Comparison of ENCODE assay signal across 20 cellular contexts in the genomic region with DNA sequence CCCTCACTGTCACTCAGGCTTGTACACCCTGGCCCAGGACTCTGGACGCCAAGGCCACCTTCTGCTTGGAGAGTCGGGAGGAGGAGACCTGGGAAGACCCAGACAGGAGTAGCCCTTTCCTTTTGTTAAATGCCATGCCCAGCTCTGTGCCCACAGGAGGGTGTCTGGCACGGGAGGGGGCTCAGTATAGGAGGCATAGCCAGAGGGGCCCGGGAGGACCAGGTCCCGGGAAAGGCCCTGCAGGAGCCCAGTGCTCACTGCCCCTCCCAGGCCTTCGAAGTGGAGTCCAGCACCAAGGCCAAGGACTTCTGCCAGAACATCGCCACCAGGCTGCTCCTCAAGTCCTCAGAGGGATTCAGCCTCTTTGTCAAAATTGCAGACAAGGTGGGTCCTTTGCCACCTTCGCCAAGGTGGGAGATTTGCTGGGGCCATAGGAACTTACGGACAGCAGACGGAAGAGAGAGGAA.
A peak's percentile ranks its signal among the peaks of the same experiment; 100 is the strongest.
DNase-seq lines count a peak whose midpoint lies in the region; ATAC-seq and TF ChIP-seq lines count a peak whose summit lies in the region.
"Had no signal": no experiment of that assay in that cellular context is flagged by ENCODE, and none has a peak within 500 bp of the region (broad histone marks: within the 10 kb centered on the region; RNA-seq: fewer than 3 reads in every experiment).

No MANE protein-coding gene starts in this region.

- peaks cover 3% of the 10 kb centered on the region for H3K4me1 Mint-ChIP-seq in activated CD8-positive, alpha-beta memory T cell treated with anti-CD3 and anti-CD28 coated beads, Interleukin-2, amount 10 ng/mL, durations not matched to agents 7 days and 5 days
- H3K4me1 Mint-ChIP-seq in activated B cell treated with CpG ODN at 0.5 μM for 24 hours: no peaks in the 10 kb centered on the region
- no peaks in the 10 kb centered on the region for H3K4me1 Mint-ChIP-seq in osteocyte (ENCODE audit: unreplicated experiment)

- H3K9me3 Mint-ChIP-seq in activated CD8-positive, alpha-beta memory T cell treated with anti-CD3 and anti-CD28 coated beads, Interleukin-2, amount 10 ng/mL, durations not matched to agents 7 days and 5 days (ENCODE audit: low read depth): no peaks in the 10 kb centered on the region
- no peaks in the 10 kb centered on the region for H3K9me3 Mint-ChIP-seq in activated B cell treated with CpG ODN at 0.5 μM for 24 hours
- no peaks in the 10 kb centered on the region for H3K9me3 Mint-ChIP-seq in osteocyte (ENCODE audit: unreplicated experiment)
- H3K9me3 Mint-ChIP-seq: CD14-positive monocyte, HFFc6 had no signal

- peak overlapping the region; percentile 59 to 92 (median 83); a peak in 21 of 22 replicates for H3K4me2 ChIP-seq in BLaER1 treated with 17β-estradiol and CSF1 and Interleukin-3, amounts not matched to agents 10 nM and 100 nM
- H3K4me2 ChIP-seq: A549 had no signal

- peaks cover 0 to 54% (median 0%) of the 10 kb centered on the region in 11 experiments; a peak in 5 of 22 replicates for H3K36me3 ChIP-seq in BLaER1 treated with 17β-estradiol and CSF1 and Interleukin-3, amounts not matched to agents 10 nM and 100 nM
- H3K36me3 ChIP-seq: MG63, Peyer's patch had no signal

- DNase-seq in activated CD8-positive, alpha-beta memory T cell treated with anti-CD3 and anti-CD28 coated beads, Interleukin-2, amount 50 U/mL, for 48 hours: peak; percentile 42
- no peak for DNase-seq in activated CD8-positive, alpha-beta memory T cell treated with anti-CD3 and anti-CD28 coated beads, Interleukin-2, amount 10 ng/mL, durations not matched to agents 7 days and 5 days
- DNase-seq in activated B cell treated with CpG ODN at 0.5 μM for 24 hours (peak; percentile 10), osteocyte (ENCODE audit: extremely low spot score, unreplicated experiment) (peak; percentile 69), SIG-M5 treated with dmso at 0.1 percent for 504 hours (lab: John Stamatoyannopoulos, UW; ENCODE audit: unreplicated experiment) (no peak)
- DNase-seq: DMS 273 treated with DMSO at 0.1 percent for 48 hours, GDM1, HFFc6, Karpas-422, MG63, NCI-H1092, NCI-H524 had no signal

- intact Hi-C loops in activated B cell treated with CpG ODN at 0.5 μM for 24 hours (cut with micrococcal nuclease): no loop called here

- H3K27ac Mint-ChIP-seq in activated CD8-positive, alpha-beta memory T cell treated with anti-CD3 and anti-CD28 coated beads, Interleukin-2, amount 10 ng/mL, durations not matched to agents 7 days and 5 days: no peak overlapping the region
- H3K27ac Mint-ChIP-seq in activated B cell treated with CpG ODN at 0.5 μM for 24 hours (no peak overlapping the region), osteocyte (ENCODE audit: unreplicated experiment) (no peak overlapping the region)
- H3K27ac Mint-ChIP-seq: HFFc6 had no signal

- no peaks in the 10 kb centered on the region for H3K9me3 ChIP-seq in BLaER1 treated with 17β-estradiol and CSF1 and Interleukin-3, amounts not matched to agents 10 nM and 100 nM (replicated peaks in 1 of 11)
- H3K9me3 ChIP-seq: A549, MG63, Peyer's patch had no signal

- H4K20me1 ChIP-seq in BLaER1 treated with 17β-estradiol and CSF1 and Interleukin-3, amounts not matched to agents 10 nM and 100 nM: peaks cover 0 to 33% (median 0%) of the 10 kb centered on the region in 11 experiments; a peak in 3 of 22 replicates

- POLR2A ChIA-PET in activated B cell treated with CpG ODN at 0.5 μM for 24 hours (lab: Charles Lee): no interaction called here

- H3K36me3 Mint-ChIP-seq in activated CD8-positive, alpha-beta memory T cell treated with anti-CD3 and anti-CD28 coated beads, Interleukin-2, amount 10 ng/mL, durations not matched to agents 7 days and 5 days: no peaks in the 10 kb centered on the region
- H3K36me3 Mint-ChIP-seq in activated B cell treated with CpG ODN at 0.5 μM for 24 hours (ENCODE audit: low read depth): no peaks in the 10 kb centered on the region
- no peaks in the 10 kb centered on the region for H3K36me3 Mint-ChIP-seq in osteocyte (ENCODE audit: unreplicated experiment)

- peak overlapping the region in 1 of 11 experiments; percentile 18; a peak in 1 of 22 replicates for H3K27ac ChIP-seq in BLaER1 treated with 17β-estradiol and CSF1 and Interleukin-3, amounts not matched to agents 10 nM and 100 nM
- H3K27ac ChIP-seq: A549, Peyer's patch had no signal

- H3K4me1 ChIP-seq in BLaER1 treated with 17β-estradiol and CSF1 and Interleukin-3, amounts not matched to agents 10 nM and 100 nM: peaks cover 39 to 69% (median 56%) of the 10 kb centered on the region in 10 experiments
- H3K4me1 ChIP-seq: A549, Peyer's patch had no signal

- H3K9ac ChIP-seq in BLaER1 treated with 17β-estradiol and CSF1 and Interleukin-3, amounts not matched to agents 10 nM and 100 nM: no peak overlapping the region

- CTCF ChIA-PET in activated CD8-positive, alpha-beta memory T cell treated with anti-CD3 and anti-CD28 coated beads, Interleukin-2, amount 10 ng/mL, durations not matched to agents 7 days and 5 days (lab: Charles Lee): no interaction called here
- CTCF ChIA-PET in activated B cell treated with CpG ODN at 0.5 μM for 24 hours (lab: Charles Lee): no interaction called here

- no peak for ATAC-seq in activated CD8-positive, alpha-beta memory T cell treated with anti-CD3 and anti-CD28 coated beads, Interleukin-2, amount 10 ng/mL, durations not matched to agents 7 days and 5 days
- ATAC-seq in activated B cell treated with CpG ODN at 0.5 μM for 24 hours (ENCODE audit: low read depth) (no peak), HG03342 (IDR thresholded peaks at IDR 0.05; ENCODE audit: unreplicated experiment) (no peak), HG03095 (IDR thresholded peaks at IDR 0.05; ENCODE audit: unreplicated experiment) (no peak)
- ATAC-seq: A549, GM12878, Right ventricle myocardium inferior had no signal

- H3K4me3 Mint-ChIP-seq in activated CD8-positive, alpha-beta memory T cell treated with anti-CD3 and anti-CD28 coated beads, Interleukin-2, amount 10 ng/mL, durations not matched to agents 7 days and 5 days: no peak overlapping the region
- no peak overlapping the region for H3K4me3 Mint-ChIP-seq in activated B cell treated with CpG ODN at 0.5 μM for 24 hours
- no peak overlapping the region for H3K4me3 Mint-ChIP-seq in osteocyte (ENCODE audit: unreplicated experiment)
- H3K4me3 Mint-ChIP-seq: CD14-positive monocyte, HFFc6 had no signal

- no peaks in the 10 kb centered on the region for H3K27me3 Mint-ChIP-seq in activated CD8-positive, alpha-beta memory T cell treated with anti-CD3 and anti-CD28 coated beads, Interleukin-2, amount 10 ng/mL, durations not matched to agents 7 days and 5 days
- H3K27me3 Mint-ChIP-seq in activated B cell treated with CpG ODN at 0.5 μM for 24 hours: peaks cover 3% of the 10 kb centered on the region
- H3K27me3 Mint-ChIP-seq in osteocyte (ENCODE audit: unreplicated experiment): no peaks in the 10 kb centered on the region

- no peak for TF ChIP-seq CTCF in activated B cell treated with CpG ODN at 0.5 μM for 24 hours (IDR thresholded peaks at IDR 0.05)
- no peak for TF ChIP-seq CTCF in osteocyte (IDR thresholded peaks at IDR 0.05)

- peaks cover 0 to 22% (median 0%) of the 10 kb centered on the region in 11 experiments; a peak in 4 of 22 replicates for H3K27me3 ChIP-seq in BLaER1 treated with 17β-estradiol and CSF1 and Interleukin-3, amounts not matched to agents 10 nM and 100 nM
- H3K27me3 ChIP-seq: MG63, Peyer's patch had no signal

- no peak overlapping the region for H3K4me3 ChIP-seq in BLaER1 treated with 17β-estradiol and CSF1 and Interleukin-3, amounts not matched to agents 10 nM and 100 nM
- H3K4me3 ChIP-seq: A549, GM12878, MG63, Peyer's patch had no signal

Comparison
In these comparisons a context has a peak if more than half of its experiments do, and no peak if none do; other contexts are left out.
1. DNase-seq: peak in activated CD8-positive, alpha-beta memory T cell treated with anti-CD3 and anti-CD28 coated beads, Interleukin-2, amount 50 U/mL, for 48 hours (single experiment), activated B cell treated with CpG ODN at 0.5 μM for 24 hours (single experiment) and osteocyte (single experiment); none in activated CD8-positive, alpha-beta memory T cell treated with anti-CD3 and anti-CD28 coated beads, Interleukin-2, amount 10 ng/mL, durations not matched to agents 7 days and 5 days (single experiment) and SIG-M5 treated with dmso at 0.1 percent for 504 hours (single experiment).